ENCODE assay signal across 12 cellular contexts in the genomic region with DNA sequence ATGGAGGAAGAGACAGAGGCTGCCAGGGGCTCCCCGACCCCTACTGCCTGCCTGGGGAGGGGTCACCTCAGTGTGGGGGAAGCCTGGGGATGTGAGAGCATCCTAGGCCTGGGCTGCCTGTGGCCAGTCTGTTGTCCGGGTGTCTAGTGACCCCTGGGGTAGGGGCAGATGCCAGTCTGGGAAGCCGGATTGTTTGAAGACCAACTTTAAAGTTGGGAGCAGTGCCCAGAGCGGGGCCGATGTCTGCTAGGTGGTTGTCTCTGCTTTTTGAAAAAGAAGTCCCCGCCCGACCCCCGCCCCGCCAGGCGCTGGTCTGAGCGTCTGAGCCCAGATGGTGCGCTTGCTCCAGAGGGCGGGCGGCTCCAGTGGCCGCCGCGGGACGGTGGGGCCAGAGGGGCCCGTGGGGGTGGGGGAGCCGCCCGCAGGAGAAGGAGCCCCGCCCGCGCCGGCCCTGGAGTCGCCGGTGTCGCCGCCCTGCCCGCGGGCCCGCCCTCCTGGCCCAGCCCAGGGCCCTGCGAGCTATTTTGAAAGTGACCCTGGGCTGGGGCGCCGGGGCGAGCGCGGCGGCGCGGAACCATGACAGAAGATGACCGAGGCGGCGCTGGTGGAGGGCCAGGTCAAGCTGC. TPM values are rescaled to one million over a fixed set of nuclear protein-coding genes. Genes with fewer than 3 reads are reported as not detected.
DNase-seq lines count a peak whose midpoint lies in the region; ATAC-seq and TF ChIP-seq lines count a peak whose summit lies in the region.
"Had no signal": no experiment of that assay in that cellular context is flagged by ENCODE, and none has a peak within 500 bp of the region (broad histone marks: within the 10 kb centered on the region; RNA-seq: fewer than 3 reads in every experiment).

A gene with protein sequence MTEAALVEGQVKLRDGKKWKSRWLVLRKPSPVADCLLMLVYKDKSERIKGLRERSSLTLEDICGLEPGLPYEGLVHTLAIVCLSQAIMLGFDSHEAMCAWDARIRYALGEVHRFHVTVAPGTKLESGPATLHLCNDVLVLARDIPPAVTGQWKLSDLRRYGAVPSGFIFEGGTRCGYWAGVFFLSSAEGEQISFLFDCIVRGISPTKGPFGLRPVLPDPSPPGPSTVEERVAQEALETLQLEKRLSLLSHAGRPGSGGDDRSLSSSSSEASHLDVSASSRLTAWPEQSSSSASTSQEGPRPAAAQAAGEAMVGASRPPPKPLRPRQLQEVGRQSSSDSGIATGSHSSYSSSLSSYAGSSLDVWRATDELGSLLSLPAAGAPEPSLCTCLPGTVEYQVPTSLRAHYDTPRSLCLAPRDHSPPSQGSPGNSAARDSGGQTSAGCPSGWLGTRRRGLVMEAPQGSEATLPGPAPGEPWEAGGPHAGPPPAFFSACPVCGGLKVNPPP (plus strand): TSS at position 517 of the 626 bp plus-strand sequence. CDS start 70 bp downstream, at position 587.

- no peak for TF ChIP-seq CTCF in activated B cell treated with CpG ODN at 0.5 μM for 24 hours (IDR thresholded peaks at IDR 0.05)

- no peaks in the 10 kb centered on the region for H3K4me1 Mint-ChIP-seq in activated B cell treated with CpG ODN at 0.5 μM for 24 hours

- H3K4me1 ChIP-seq in iPS DF 6.9 (ENCODE audit: control insufficient read depth, insufficient read depth, low read length) = peaks cover 1% of the 10 kb centered on the region

- H3K4me3 ChIP-seq in iPS DF 6.9 (ENCODE audit: low read length) (peak within 1 kb of the TSS; percentile 25; the same call in 1 of the 2 replicates), skin epidermis (peak within 1 kb of the TSS in 5 of 7 experiments; percentile 11 to 44 (median 21))

- intact Hi-C loops in activated B cell treated with CpG ODN at 0.5 μM for 24 hours (cut with micrococcal nuclease) = no loop called here

- ATAC-seq in activated B cell treated with CpG ODN at 0.5 μM for 24 hours (ENCODE audit: low read depth) (no peak), GM21526 (IDR thresholded peaks at IDR 0.05; ENCODE audit: low FRiP score, unreplicated experiment) (no peak), GM19452 (IDR thresholded peaks at IDR 0.05; ENCODE audit: unreplicated experiment) (no peak)

- no peaks in the 10 kb centered on the region for H3K36me3 Mint-ChIP-seq in activated B cell treated with CpG ODN at 0.5 μM for 24 hours (ENCODE audit: low read depth)

- H3K27me3 Mint-ChIP-seq in activated B cell treated with CpG ODN at 0.5 μM for 24 hours = peaks cover 18% of the 10 kb centered on the region

- H3K9me3 ChIP-seq in iPS DF 6.9 (ENCODE audit: control insufficient read depth, insufficient read depth, low read length) = no peaks in the 10 kb centered on the region

- no peaks in the 10 kb centered on the region; the same call in 1 of the 2 replicates for H3K36me3 ChIP-seq in iPS DF 6.9 (ENCODE audit: control insufficient read depth, insufficient read depth, low read length)
- H3K36me3 ChIP-seq: WERI-Rb-1 had no signal

- H3K4me3 Mint-ChIP-seq in activated B cell treated with CpG ODN at 0.5 μM for 24 hours = peak within 1 kb of the TSS; percentile 24
- H3K4me3 Mint-ChIP-seq: HFFc6 had no signal

- POLR2A ChIA-PET in activated B cell treated with CpG ODN at 0.5 μM for 24 hours (lab: Charles Lee) = no interaction called here

- H3K27me3 ChIP-seq in iPS DF 6.9 (ENCODE audit: control insufficient read depth, insufficient read depth, low read length) = no peaks in the 10 kb centered on the region

- peak; percentile 56 for DNase-seq in GM03348 (ENCODE audit: low spot score)
- DNase-seq in activated B cell treated with CpG ODN at 0.5 μM for 24 hours = no peak
- no peak for DNase-seq in iPS DF 6.9 (ENCODE audit: low read depth, low spot score)
- no peak for DNase-seq in SW480 (ENCODE audit: low spot score)
- no peak for DNase-seq in NCI-H1694 treated with DMSO at 0.1 percent for 48 hours (lab: John Stamatoyannopoulos, UW)
- DNase-seq: cerebellar nuclear complex, HFFc6, NCI-H1105 treated with DMSO at 0.1 percent for 48 hours, WERI-Rb-1 had no signal

- H3K27ac ChIP-seq in iPS DF 6.9 (ENCODE audit: low read length) (no peak within 1 kb of the TSS), skin epidermis (peak within 1 kb of the TSS in 3 of 21 experiments; percentile 9 to 47 (median 16))
- H3K27ac ChIP-seq: WERI-Rb-1 had no signal

- CTCF ChIA-PET in activated B cell treated with CpG ODN at 0.5 μM for 24 hours (lab: Charles Lee) = interaction anchor here (1.1 to 1.4 kb wide), 2 partner anchors 17 to 119 kb away, joined by 3 to 5 read pairs; no protein-coding TSS in a partner anchor

- H3K27ac Mint-ChIP-seq in activated B cell treated with CpG ODN at 0.5 μM for 24 hours = no peak within 1 kb of the TSS
- H3K27ac Mint-ChIP-seq: HFFc6 had no signal

- no CpG with 5 or more reads among the region's 44 CpGs for WGBS in iPS DF 6.9 (ENCODE audit: insufficient coverage, insufficient read length)

- H3K9me3 Mint-ChIP-seq in activated B cell treated with CpG ODN at 0.5 μM for 24 hours = no peaks in the 10 kb centered on the region
- H3K9me3 Mint-ChIP-seq: HFFc6 had no signal

RNA-seq across cellular contexts. Expression of the gene that starts here (rescaled TPM):
- total RNA-seq in activated B cell treated with CpG ODN at 0.5 μM for 24 hours = 2.7 TPM in 2 replicates
- total RNA-seq: HFFc6 had no signal
